In genomic region chr6:31791324-31792089, GRCh38 we compare ENCODE assay signal across 8 cellular contexts. TPM values are rescaled to one million over a fixed set of nuclear protein-coding genes. Genes with fewer than 3 reads are reported as not detected.
A peak's percentile ranks its signal among the peaks of the same experiment; 100 is the strongest.
DNase-seq lines count a peak whose midpoint lies in the region; ATAC-seq, FAIRE-seq and TF ChIP-seq lines count a peak whose summit lies in the region.

No MANE protein-coding gene starts in this region.

- H3K36me3 ChIP-seq in ascending aorta (peaks cover 8 to 32% of the 10 kb centered on the region in 2 donors), keratinocyte (ENCODE audit: control insufficient read depth in 2 of 2, extremely low read depth in 1 of 2, insufficient read depth in 2 of 2, low read length in 2 of 2) (peaks cover 10 to 31% of the 10 kb centered on the region in 2 experiments)

- no peak overlapping the region for H2AFZ ChIP-seq in keratinocyte (ENCODE audit: control insufficient read depth, low read length)

- no peak overlapping the region for H3K9ac ChIP-seq in keratinocyte (ENCODE audit: control insufficient read depth, extremely low read depth, insufficient read depth, low read length)

- H3K27me3 Mint-ChIP-seq in CD4-positive, alpha-beta T cell, result no peaks in the 10 kb centered on the region
- no peaks in the 10 kb centered on the region for H3K27me3 Mint-ChIP-seq in type B pancreatic cell

- POLR2A ChIA-PET in CD4-positive, alpha-beta T cell (lab: Charles Lee), result interaction anchor here (0.7 to 1.3 kb wide), 3 partner anchors 15 to 52 kb away, joined by 3 to 7 read pairs (median 4); partner anchors contain the start of genes LSM2 and MSH5

- no peak overlapping the region for H3K27ac ChIP-seq in CD4-positive, alpha-beta T cell (ENCODE audit: low read depth, low read length)
- no peak overlapping the region for H3K27ac ChIP-seq in ascending aorta
- no peak overlapping the region for H3K27ac ChIP-seq in keratinocyte (ENCODE audit: control insufficient read depth, insufficient read depth, low read length)

- peak overlapping the region; percentile 17 for H3K4me3 Mint-ChIP-seq in CD4-positive, alpha-beta T cell
- H3K4me3 Mint-ChIP-seq in type B pancreatic cell, result peak overlapping the region; percentile 74

- FAIRE-seq in keratinocyte (lab: Jason Lieb, UNC), result no peak

- H3K4me1 Mint-ChIP-seq in CD4-positive, alpha-beta T cell (ENCODE audit: low read depth), result peaks cover 24% of the 10 kb centered on the region
- peaks cover 15% of the 10 kb centered on the region for H3K4me1 Mint-ChIP-seq in type B pancreatic cell (ENCODE audit: unreplicated experiment)

- peak overlapping the region; percentile 3 for H3K27ac Mint-ChIP-seq in CD4-positive, alpha-beta T cell
- H3K27ac Mint-ChIP-seq in type B pancreatic cell, result peak overlapping the region; percentile 27

- TF ChIP-seq CTCF in CD4-positive, alpha-beta T cell (IDR thresholded peaks at IDR 0.05), result peak; percentile 64
- TF ChIP-seq CTCF in GM12872 (IDR thresholded peaks at IDR 0.05; ENCODE audit: insufficient read depth, low read depth, low read length), result peak; percentile 79
- TF ChIP-seq CTCF in ascending aorta (IDR thresholded peaks at IDR 0.05), result peak in 2 of 3 experiments; percentile 50 to 58
- peak; percentile 64 to 69 (median 67) for TF ChIP-seq CTCF in keratinocyte (optimal IDR thresholded peaks at IDR 0.05 in 1 of 3, IDR thresholded peaks at IDR 0.05 in 1 of 3, conservative IDR thresholded peaks at IDR 0.05 in 1 of 3; ENCODE audit: extremely low read depth in 1 of 3, insufficient read depth in 2 of 3, low read length in 3 of 3)
- TF ChIP-seq CTCF in type B pancreatic cell (conservative IDR thresholded peaks at IDR 0.05), result peak; percentile 78

- dilution Hi-C loops in keratinocyte (cut with MboI; ENCODE audit: extremely low pct_ligation_motif_present, low sequenced_read_pairs), result no loop called here

- no peaks in the 10 kb centered on the region for H3K9me3 Mint-ChIP-seq in CD4-positive, alpha-beta T cell
- no peaks in the 10 kb centered on the region for H3K9me3 Mint-ChIP-seq in type B pancreatic cell

- ATAC-seq in CD4-positive, alpha-beta T cell (ENCODE audit: poor library complexity), result no peak
- ATAC-seq in GM18505 (IDR thresholded peaks at IDR 0.05; ENCODE audit: unreplicated experiment), result no peak

- H3K4me1 ChIP-seq in ascending aorta (peaks cover 4 to 13% of the 10 kb centered on the region in 2 donors), keratinocyte (ENCODE audit: control insufficient read depth, extremely low read depth, insufficient read depth, low read length) (peaks cover 23% of the 10 kb centered on the region)

- intact Hi-C loops in CD4-positive, alpha-beta T cell (cut with DNase I, micrococcal nuclease), result no loop called here
- intact Hi-C loops in ascending aorta (cut with DNase I), result no loop called here

- H3K4me2 ChIP-seq in keratinocyte (ENCODE audit: control insufficient read depth, extremely low read depth, insufficient read depth, low read depth, low read length), result no peak overlapping the region

- H3K9me3 ChIP-seq in CD4-positive, alpha-beta T cell (ENCODE audit: control insufficient read depth, low read length), result no peaks in the 10 kb centered on the region
- H3K9me3 ChIP-seq in ascending aorta, result no peaks in the 10 kb centered on the region
- no peaks in the 10 kb centered on the region for H3K9me3 ChIP-seq in keratinocyte (ENCODE audit: control insufficient read depth, low read depth, low read length)

- DNase-seq in CD4-positive, alpha-beta T cell, result no peak
- peak; percentile 27 to 61 for DNase-seq in NCI-H526 (lab: John Stamatoyannopoulos, UW)
- DNase-seq in ascending aorta (ENCODE audit: low spot score in 2 of 2), result no peak
- DNase-seq in keratinocyte (ENCODE audit: low read depth, low spot score), result no peak
- DNase-seq in type B pancreatic cell (ENCODE audit: extremely low spot score, unreplicated experiment), result no peak
- no peak for DNase-seq in GOT3 (lab: John Stamatoyannopoulos, UW)

- CTCF ChIA-PET in CD4-positive, alpha-beta T cell (lab: Charles Lee), result interaction anchor here (0.6 to 1.3 kb wide), 17 partner anchors 9 to 62 kb away, joined by 3 to 8 read pairs (median 4); partner anchors contain the start of genes CLIC1, DDAH2, LSM2 and MSH5

- no peaks in the 10 kb centered on the region for H3K9me1 ChIP-seq in keratinocyte (ENCODE audit: control insufficient read depth, extremely low read depth, insufficient read depth, low read length)

- H3K36me3 Mint-ChIP-seq in CD4-positive, alpha-beta T cell (ENCODE audit: low read depth), result peaks cover 41% of the 10 kb centered on the region
- peaks cover 8% of the 10 kb centered on the region for H3K36me3 Mint-ChIP-seq in type B pancreatic cell

- TF ChIP-seq POLR2A in GM18505 (IDR thresholded peaks at IDR 0.05; ENCODE audit: borderline replicate concordance, extremely low read depth, insufficient read depth, insufficient read length), result no peak

- no peak overlapping the region for H3K4me3 ChIP-seq in ascending aorta
- no peak overlapping the region for H3K4me3 ChIP-seq in keratinocyte (ENCODE audit: control insufficient read depth in 2 of 3, extremely low read depth in 1 of 3, insufficient read depth in 2 of 3, low read depth in 1 of 3, low read length in 3 of 3)

- H3K79me2 ChIP-seq in keratinocyte (ENCODE audit: control insufficient read depth, insufficient read depth, low read length), result peaks cover 38% of the 10 kb centered on the region

- H4K20me1 ChIP-seq in keratinocyte (ENCODE audit: control insufficient read depth, extremely low read depth, insufficient read depth, low read length), result no peaks in the 10 kb centered on the region

- H3K27me3 ChIP-seq in CD4-positive, alpha-beta T cell (ENCODE audit: control insufficient read depth, insufficient read depth, low read length), result no peaks in the 10 kb centered on the region
- H3K27me3 ChIP-seq in ascending aorta (no peaks in the 10 kb centered on the region), keratinocyte (ENCODE audit: control insufficient read depth, extremely low read depth, insufficient read depth, low read length) (no peaks in the 10 kb centered on the region)

RNA-seq across cellular contexts. Expression of gene VARS1, which starts 4.0 kb away (rescaled TPM):
- total RNA-seq in CD4-positive, alpha-beta T cell, result 10 to 100 TPM; 43.9 to 44.2 TPM
- total RNA-seq in ascending aorta, result 48.3 TPM
- 17.2 to 57.2 TPM (median 26.3 TPM) in 3 replicates for polyA plus RNA-seq in keratinocyte
- polyA plus RNA-seq in keratinocyte (2011; ENCODE audit: low read depth), result 44.1 TPM
- polyA plus RNA-seq in keratinocyte (2011; cell fraction: cytosol; rRNA removed), result 27.8 and 40.9 TPM in 2 replicates
- polyA plus RNA-seq in keratinocyte (2011; cell fraction: nucleus; rRNA removed), result 85.5 and 95.4 TPM in 2 replicates
- 61.7 and 103 TPM in 2 replicates for polyA plus RNA-seq in keratinocyte (2012; ENCODE audit: low replicate concordance)
- 55.0 to 361 TPM (median 75.6 TPM) in 3 replicates for polyA minus RNA-seq in keratinocyte
- 101 TPM for polyA minus RNA-seq in keratinocyte (2011; cell fraction: cytosol; rRNA and poly(A)+ RNA removed)
- polyA minus RNA-seq in keratinocyte (2011; cell fraction: nucleus; rRNA and poly(A)+ RNA removed), result 84.8 and 88.7 TPM in 2 replicates
- total RNA-seq in type B pancreatic cell (ENCODE audit: low replicate concordance), result 89.0 and 104 TPM in 2 replicates

RNA-seq across cellular contexts. Expression of gene VWA7, which starts 14.4 kb away (rescaled TPM):
- 1 to 10 TPM; 1.7 TPM for total RNA-seq in CD4-positive, alpha-beta T cell
- total RNA-seq in ascending aorta (not detected), type B pancreatic cell (ENCODE audit: low replicate concordance) (6.1 and 6.4 TPM in 2 replicates)
- polyA plus RNA-seq in keratinocyte, result 0.32 to 0.47 TPM (median 0.33 TPM) in 3 replicates
- 0.12 TPM for polyA plus RNA-seq in keratinocyte (2011; ENCODE audit: low read depth)
- 0.28 and 0.31 TPM in 2 replicates for polyA plus RNA-seq in keratinocyte (2011; cell fraction: cytosol; rRNA removed)
- polyA plus RNA-seq in keratinocyte (2011; cell fraction: nucleus; rRNA removed), result 1.6 and 1.8 TPM in 2 replicates
- polyA plus RNA-seq in keratinocyte (2012; ENCODE audit: low replicate concordance), result 0.68 and 0.72 TPM in 2 replicates
- 0.16 to 2.3 TPM (median 1.3 TPM) in 3 replicates for polyA minus RNA-seq in keratinocyte
- 0.96 TPM for polyA minus RNA-seq in keratinocyte (2011; cell fraction: cytosol; rRNA and poly(A)+ RNA removed)
- polyA minus RNA-seq in keratinocyte (2011; cell fraction: nucleus; rRNA and poly(A)+ RNA removed), result 0.93 and 0.95 TPM in 2 replicates

RNA-seq across cellular contexts. Expression of gene LSM2, which starts 15.3 kb away (rescaled TPM):
- total RNA-seq in CD4-positive, alpha-beta T cell, result 10 to 100 TPM; 12.6 to 13.7 TPM
- total RNA-seq in ascending aorta (61.3 TPM), type B pancreatic cell (ENCODE audit: low replicate concordance) (57.9 and 74.5 TPM in 2 replicates)
- polyA plus RNA-seq in keratinocyte, result 34.4 to 84.1 TPM (median 46.5 TPM) in 3 replicates
- polyA plus RNA-seq in keratinocyte (2011; ENCODE audit: low read depth), result 18.7 TPM
- polyA plus RNA-seq in keratinocyte (2011; cell fraction: cytosol; rRNA removed), result 65.3 and 72.5 TPM in 2 replicates
- 14.3 and 16.3 TPM in 2 replicates for polyA plus RNA-seq in keratinocyte (2011; cell fraction: nucleus; rRNA removed)
- 44.6 and 69.2 TPM in 2 replicates for polyA plus RNA-seq in keratinocyte (2012; ENCODE audit: low replicate concordance)
- 33.6 to 70.1 TPM (median 49.5 TPM) in 3 replicates for polyA minus RNA-seq in keratinocyte
- 27.6 TPM for polyA minus RNA-seq in keratinocyte (2011; cell fraction: cytosol; rRNA and poly(A)+ RNA removed)
- 4.2 and 6.5 TPM in 2 replicates for polyA minus RNA-seq in keratinocyte (2011; cell fraction: nucleus; rRNA and poly(A)+ RNA removed)

RNA-seq across cellular contexts. Expression of gene HSPA1L, which starts 23.6 kb away (rescaled TPM):
- 1 to 10 TPM; 1.7 to 1.8 TPM for total RNA-seq in CD4-positive, alpha-beta T cell
- total RNA-seq in ascending aorta (not detected), type B pancreatic cell (ENCODE audit: low replicate concordance) (1.8 and 1.9 TPM in 2 replicates)
- polyA plus RNA-seq in keratinocyte, result 0.31 to 0.60 TPM (median 0.54 TPM) in 3 replicates
- 1.1 TPM for polyA plus RNA-seq in keratinocyte (2011; ENCODE audit: low read depth)
- 0.30 and 0.49 TPM in 2 replicates for polyA plus RNA-seq in keratinocyte (2011; cell fraction: cytosol; rRNA removed)
- 0.61 and 0.88 TPM in 2 replicates for polyA plus RNA-seq in keratinocyte (2011; cell fraction: nucleus; rRNA removed)
- 0.47 and 0.97 TPM in 2 replicates for polyA plus RNA-seq in keratinocyte (2012; ENCODE audit: low replicate concordance)
- 0.35 to 0.82 TPM (median 0.73 TPM) in 3 replicates for polyA minus RNA-seq in keratinocyte
- polyA minus RNA-seq in keratinocyte (2011; cell fraction: cytosol; rRNA and poly(A)+ RNA removed), result not detected
- polyA minus RNA-seq in keratinocyte (2011; cell fraction: nucleus; rRNA and poly(A)+ RNA removed), result 1.2 TPM in 1 of 2 replicates, not detected in the other

RNA-seq across cellular contexts. Expression of gene HSPA1A, which starts 23.8 kb away (rescaled TPM):
- 1 to 10 TPM; 8.1 to 9.8 TPM for total RNA-seq in CD4-positive, alpha-beta T cell
- total RNA-seq in ascending aorta, result 288 TPM
- polyA plus RNA-seq in keratinocyte, result 95.5 to 142 TPM (median 110 TPM) in 3 replicates
- polyA plus RNA-seq in keratinocyte (2011; ENCODE audit: low read depth), result 543 TPM
- 58.1 and 98.7 TPM in 2 replicates for polyA plus RNA-seq in keratinocyte (2011; cell fraction: cytosol; rRNA removed)
- 269 and 283 TPM in 2 replicates for polyA plus RNA-seq in keratinocyte (2011; cell fraction: nucleus; rRNA removed)
- 215 and 387 TPM in 2 replicates for polyA plus RNA-seq in keratinocyte (2012; ENCODE audit: low replicate concordance)
- polyA minus RNA-seq in keratinocyte, result 56.7 to 205 TPM (median 64.7 TPM) in 3 replicates
- 139 TPM for polyA minus RNA-seq in keratinocyte (2011; cell fraction: cytosol; rRNA and poly(A)+ RNA removed)
- polyA minus RNA-seq in keratinocyte (2011; cell fraction: nucleus; rRNA and poly(A)+ RNA removed), result 212 and 216 TPM in 2 replicates
- 45.7 and 54.7 TPM in 2 replicates for total RNA-seq in type B pancreatic cell (ENCODE audit: low replicate concordance)

Comparison
In these comparisons a context has a peak if more than half of its experiments do, and no peak if none do; other contexts are left out.
1. DNase-seq: peak in NCI-H526 (2 of 2); none in CD4-positive, alpha-beta T cell (0 of 10), ascending aorta (0 of 2), keratinocyte (single experiment), type B pancreatic cell (single experiment) and GOT3 (single experiment).
2. Peak in every context shown above with its lines, with median percentiles within 50 percentile points of each other: CTCF ChIP-seq.